ENCODE assay signal across 11 cellular contexts in the genomic region with DNA sequence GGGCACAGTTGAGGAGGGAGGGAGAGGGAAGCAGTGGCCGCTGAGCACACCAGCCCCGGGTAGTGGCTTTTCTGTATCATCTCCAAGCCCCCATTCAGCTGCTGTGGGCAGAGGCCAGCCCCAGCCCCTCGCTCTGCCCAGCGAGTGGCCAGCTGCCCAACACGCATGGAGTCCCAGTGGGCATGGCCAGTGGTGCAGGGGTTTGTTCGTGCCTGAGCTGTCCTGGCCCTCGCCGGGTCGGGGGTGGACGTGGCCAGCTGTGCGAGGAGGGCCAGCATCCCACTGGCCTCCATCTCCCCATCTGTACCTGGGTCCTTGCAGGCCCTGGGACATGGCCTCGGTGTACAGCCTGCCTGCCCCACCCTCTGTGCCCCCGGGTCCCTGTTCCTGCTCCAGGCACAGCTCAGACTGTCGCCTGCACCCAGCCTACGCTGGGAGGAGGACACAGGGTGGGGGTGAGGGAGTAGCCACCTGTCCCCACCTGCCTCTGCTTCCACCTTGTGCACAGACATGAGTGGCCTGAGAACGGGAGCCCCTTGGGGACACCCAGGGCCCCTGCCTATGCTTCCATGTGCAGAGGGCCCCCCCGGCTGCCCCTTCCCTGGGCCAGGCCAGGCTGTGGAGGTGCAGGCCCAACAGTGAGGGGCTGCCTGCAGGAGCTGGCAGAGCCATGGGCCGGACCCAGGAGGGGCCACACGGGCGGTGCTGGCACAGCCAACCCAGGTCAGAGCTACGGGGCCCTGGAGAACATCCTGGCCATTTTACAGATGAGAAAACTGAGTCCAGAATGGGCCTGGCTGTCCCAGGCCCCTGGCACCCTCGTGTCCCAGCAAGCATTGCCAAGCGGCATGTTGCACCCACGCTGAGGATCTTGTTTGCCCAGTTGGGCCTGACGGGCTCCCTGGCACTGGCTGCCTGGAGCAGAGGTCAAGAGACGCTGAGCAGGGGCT. TPM values are rescaled to one million over a fixed set of nuclear protein-coding genes. Genes with fewer than 3 reads are reported as not detected.
A peak's percentile ranks its signal among the peaks of the same experiment; 100 is the strongest.
DNase-seq lines count a peak whose midpoint lies in the region; ATAC-seq, FAIRE-seq and TF ChIP-seq lines count a peak whose summit lies in the region.
"Had no signal": no experiment of that assay in that cellular context is flagged by ENCODE, and none has a peak within 500 bp of the region (broad histone marks: within the 10 kb centered on the region; RNA-seq: fewer than 3 reads in every experiment).

No MANE protein-coding gene starts in this region.

- H3K9me3 ChIP-seq in NT2/D1 (ENCODE audit: insufficient read depth, low read length): no peaks in the 10 kb centered on the region
- H3K9me3 ChIP-seq in neural progenitor cell (ENCODE audit: low read depth): no peaks in the 10 kb centered on the region
- H3K9me3 ChIP-seq in PC-9 (ENCODE audit: insufficient read depth, low read depth): no peaks in the 10 kb centered on the region

- H3K36me3 ChIP-seq in NT2/D1 (ENCODE audit: insufficient read depth, insufficient read length, low read length) (peaks cover 57% of the 10 kb centered on the region), neural progenitor cell (no peaks in the 10 kb centered on the region), PC-9 (ENCODE audit: low read depth) (no peaks in the 10 kb centered on the region)

- DNase-seq in NT2/D1 (ENCODE audit: low read depth, low spot score) (no peak), neural progenitor cell (ENCODE audit: low spot score) (no peak), HTR-8/SVneo (ENCODE audit: insufficient read length, low spot score) (no peak), SIG-M5 treated with dmso at 0.1 percent for 504 hours (lab: John Stamatoyannopoulos, UW; ENCODE audit: unreplicated experiment) (no peak), PC-9 (no peak)
- DNase-seq: effector memory CD4-positive, alpha-beta T cell; glutamatergic neuron; NCI-H2029 treated with DMSO at 0.1 percent for 48 hours had no signal

- peaks cover 49% of the 10 kb centered on the region for H3K4me1 ChIP-seq in NT2/D1 (ENCODE audit: insufficient read depth, insufficient read length)
- peaks cover 42% of the 10 kb centered on the region for H3K4me1 ChIP-seq in neural progenitor cell
- peaks cover 14% of the 10 kb centered on the region for H3K4me1 ChIP-seq in PC-9 (replicated peaks; ENCODE audit: insufficient read depth)

- H3K27ac ChIP-seq in C4-2B: peak overlapping the region; percentile 74
- H3K27ac ChIP-seq in neural progenitor cell: no peak overlapping the region
- no peak overlapping the region for H3K27ac ChIP-seq in PC-9

- peaks cover 26% of the 10 kb centered on the region for H3K79me2 ChIP-seq in neural progenitor cell (ENCODE audit: low read depth)
- H3K79me2 ChIP-seq in PC-9 (ENCODE audit: low read depth): peaks cover 49% of the 10 kb centered on the region

- H3F3A ChIP-seq in neural progenitor cell (ENCODE audit: low read depth): peaks cover 5% of the 10 kb centered on the region
- peaks cover 4% of the 10 kb centered on the region for H3F3A ChIP-seq in PC-9 (ENCODE audit: insufficient read depth, low read depth)

- no peaks in the 10 kb centered on the region for H3K9me2 ChIP-seq in PC-9 (ENCODE audit: insufficient read depth)

- peaks cover under 1% of the 10 kb centered on the region for H3K27me3 Mint-ChIP-seq in dendritic cell treated with granulocyte-macrophage colony-stimulating factor and Interleukin-4, amounts not matched to agents 40 ng/mL and 50 ng/mL, for 4 days
- H3K27me3 Mint-ChIP-seq in neural progenitor cell (ENCODE audit: insufficient read depth, low read depth): peaks cover 4% of the 10 kb centered on the region

- H2AFZ ChIP-seq in neural progenitor cell (replicated peaks) (no peak overlapping the region), PC-9 (no peak overlapping the region)

- BruUV-seq in PC-9 (replicated peaks; lab: Mats Ljungman, UMichigan): no TSS peak

- H3K4me1 Mint-ChIP-seq in dendritic cell treated with granulocyte-macrophage colony-stimulating factor and Interleukin-4, amounts not matched to agents 40 ng/mL and 50 ng/mL, for 4 days (ENCODE audit: low read depth): peaks cover 78% of the 10 kb centered on the region
- H3K4me1 Mint-ChIP-seq in neural progenitor cell: peaks cover 21% of the 10 kb centered on the region

- H3K4me2 ChIP-seq in neural progenitor cell (peak overlapping the region; percentile 42), PC-9 (no peak overlapping the region)

- CTCF ChIA-PET in PC-9 (lab: Charles Lee): no interaction called here

- peak overlapping the region; percentile 56 for H3K9ac ChIP-seq in NT2/D1 (ENCODE audit: insufficient read length, low read depth)
- no peak overlapping the region for H3K9ac ChIP-seq in neural progenitor cell

- H3K4me3 ChIP-seq in NT2/D1 (ENCODE audit: insufficient read length, low read depth) (no peak overlapping the region), neural progenitor cell (no peak overlapping the region), PC-9 (no peak overlapping the region)

- H3K9me3 Mint-ChIP-seq in dendritic cell treated with granulocyte-macrophage colony-stimulating factor and Interleukin-4, amounts not matched to agents 40 ng/mL and 50 ng/mL, for 4 days: no peaks in the 10 kb centered on the region
- no peaks in the 10 kb centered on the region for H3K9me3 Mint-ChIP-seq in neural progenitor cell

- H3K27me3 ChIP-seq in NT2/D1 (ENCODE audit: insufficient read depth, insufficient read length) (no peaks in the 10 kb centered on the region), neural progenitor cell (no peaks in the 10 kb centered on the region), PC-9 (ENCODE audit: insufficient read depth, low read depth) (no peaks in the 10 kb centered on the region)

- peak overlapping the region; percentile 50 for H3K4me3 Mint-ChIP-seq in dendritic cell treated with granulocyte-macrophage colony-stimulating factor and Interleukin-4, amounts not matched to agents 40 ng/mL and 50 ng/mL, for 4 days
- no peak overlapping the region for H3K4me3 Mint-ChIP-seq in neural progenitor cell

- POLR2A ChIA-PET in PC-9 (lab: Charles Lee; ENCODE audit: unreplicated experiment): no interaction called here

- ATAC-seq in GM18519 (IDR thresholded peaks at IDR 0.05; ENCODE audit: low FRiP score, unreplicated experiment): no peak

- peaks cover 83% of the 10 kb centered on the region for H3K36me3 Mint-ChIP-seq in dendritic cell treated with granulocyte-macrophage colony-stimulating factor and Interleukin-4, amounts not matched to agents 40 ng/mL and 50 ng/mL, for 4 days (ENCODE audit: low read depth)
- no peaks in the 10 kb centered on the region for H3K36me3 Mint-ChIP-seq in neural progenitor cell

- peaks cover 32% of the 10 kb centered on the region for H4K20me1 ChIP-seq in neural progenitor cell (ENCODE audit: low read depth)
- peaks cover 62% of the 10 kb centered on the region for H4K20me1 ChIP-seq in PC-9 (ENCODE audit: insufficient read depth)

- peak overlapping the region; percentile 65 for H3K27ac Mint-ChIP-seq in dendritic cell treated with granulocyte-macrophage colony-stimulating factor and Interleukin-4, amounts not matched to agents 40 ng/mL and 50 ng/mL, for 4 days
- H3K27ac Mint-ChIP-seq in neural progenitor cell: peak overlapping the region; percentile 21

- no peak for FAIRE-seq in HTR-8/SVneo (lab: Jason Lieb, UNC)

- TF ChIP-seq CTCF in C4-2B (conservative IDR thresholded peaks at IDR 0.05) (no peak), neural progenitor cell (IDR thresholded peaks at IDR 0.05) (no peak), PC-9 (conservative IDR thresholded peaks at IDR 0.05) (no peak)

- intact Hi-C loops in dendritic cell treated with granulocyte-macrophage colony-stimulating factor and Interleukin-4, amounts not matched to agents 40 ng/mL and 50 ng/mL, for 4 days (cut with micrococcal nuclease): no loop called here
- intact Hi-C loops in PC-9 (cut with micrococcal nuclease; ENCODE audit: unreplicated experiment): no loop called here

RNA-seq across cellular contexts. Expression of gene INF2, which starts 4.3 kb away (rescaled TPM):
- total RNA-seq in neural progenitor cell (ENCODE audit: low replicate concordance): 7.8 and 24.0 TPM in 2 replicates
- 107 and 113 TPM in 2 replicates for total RNA-seq in PC-9 (2021)

RNA-seq across cellular contexts. Expression of gene ADSS1, which starts 30.3 kb away (rescaled TPM):
- 25.3 and 26.4 TPM in 2 replicates for total RNA-seq in neural progenitor cell (ENCODE audit: low replicate concordance)
- 5.8 and 11.5 TPM in 2 replicates for total RNA-seq in PC-9 (2021)

RNA-seq across cellular contexts. Expression of gene SIVA1, which starts 59.2 kb away (rescaled TPM):
- total RNA-seq in neural progenitor cell (ENCODE audit: low replicate concordance) (139 and 231 TPM in 2 replicates), PC-9 (2021) (85.8 and 116 TPM in 2 replicates)
